10 cellular contexts compared by ENCODE assay signal in genomic region chr14:68593806-68594536, GRCh38.
A peak's percentile ranks its signal among the peaks of the same experiment; 100 is the strongest.
DNase-seq lines count a peak whose midpoint lies in the region; ATAC-seq and TF ChIP-seq lines count a peak whose summit lies in the region.
"Had no signal": no experiment of that assay in that cellular context is flagged by ENCODE, and none has a peak within 500 bp of the region (broad histone marks: within the 10 kb centered on the region; RNA-seq: fewer than 3 reads in every experiment).

No MANE protein-coding gene starts in this region.

- DNase-seq in CD4-positive, alpha-beta memory T cell = no peak
- peak; percentile 82 to 97 for DNase-seq in Kasumi-1 (lab: John Stamatoyannopoulos, UW)
- DNase-seq in naive thymus-derived CD8-positive, alpha-beta T cell = peak in 1 of 10 donors; percentile 42
- no peak for DNase-seq in AG20443 (ENCODE audit: low spot score)
- no peak for DNase-seq in PC-9
- DNase-seq: NCI-H1436 had no signal

- no peaks in the 10 kb centered on the region for H3K36me3 Mint-ChIP-seq in CD4-positive, alpha-beta memory T cell
- H3K36me3 Mint-ChIP-seq in activated naive CD8-positive, alpha-beta T cell = peaks cover 2% of the 10 kb centered on the region
- no peaks in the 10 kb centered on the region for H3K36me3 Mint-ChIP-seq in naive thymus-derived CD8-positive, alpha-beta T cell

- POLR2A ChIA-PET in CD4-positive, alpha-beta memory T cell (lab: Charles Lee; ENCODE audit: partially characterized antibody) = interaction anchor here (1.0 kb wide), 1 partner anchor 186 kb away, joined by 3 read pairs; no protein-coding TSS in a partner anchor
- POLR2A ChIA-PET in naive thymus-derived CD8-positive, alpha-beta T cell (lab: Charles Lee) = no interaction called here
- POLR2A ChIA-PET in PC-9 (lab: Charles Lee; ENCODE audit: unreplicated experiment) = interaction anchor here (0.6 kb wide), 1 partner anchor 199 kb away, joined by 9 read pairs; the partner anchor contains the start of gene ZFP36L1

- H3K79me2 ChIP-seq in PC-9 (ENCODE audit: low read depth) = no peaks in the 10 kb centered on the region

- ATAC-seq in naive thymus-derived CD8-positive, alpha-beta T cell = no peak
- ATAC-seq in HG03095 (IDR thresholded peaks at IDR 0.05; ENCODE audit: unreplicated experiment) (no peak), GM19035 (IDR thresholded peaks at IDR 0.05; ENCODE audit: unreplicated experiment) (no peak)
- ATAC-seq: HCT116 had no signal

- no peaks in the 10 kb centered on the region for H3K9me2 ChIP-seq in PC-9 (ENCODE audit: insufficient read depth)

- no peak overlapping the region for H3K4me2 ChIP-seq in PC-9

- intact Hi-C loops in CD4-positive, alpha-beta memory T cell (cut with micrococcal nuclease) = no loop called here
- intact Hi-C loops in PC-9 (cut with micrococcal nuclease; ENCODE audit: unreplicated experiment) = no loop called here

- CTCF ChIA-PET in CD4-positive, alpha-beta memory T cell (lab: Charles Lee; ENCODE audit: partially characterized antibody) = interaction anchor here (0.8 to 1.1 kb wide), 2 partner anchors 195 to 250 kb away, joined by 3 read pairs; no protein-coding TSS in a partner anchor
- CTCF ChIA-PET in PC-9 (lab: Charles Lee) = no interaction called here

- H3K4me3 ChIP-seq in CD4-positive, alpha-beta memory T cell (ENCODE audit: low read length in 2 of 2) = no peak overlapping the region
- no peak overlapping the region for H3K4me3 ChIP-seq in PC-9

- peaks cover 7% of the 10 kb centered on the region for H3K4me1 ChIP-seq in CD4-positive, alpha-beta memory T cell (ENCODE audit: insufficient read depth, low read length)
- peaks cover 34% of the 10 kb centered on the region for H3K4me1 ChIP-seq in PC-9 (replicated peaks; ENCODE audit: insufficient read depth)

- peak overlapping the region in 1 of 8 donors; percentile 52 for H3K4me3 Mint-ChIP-seq in CD4-positive, alpha-beta memory T cell
- H3K4me3 Mint-ChIP-seq in activated naive CD8-positive, alpha-beta T cell = no peak overlapping the region
- peak overlapping the region in 2 of 10 donors; percentile 20 to 49 for H3K4me3 Mint-ChIP-seq in naive thymus-derived CD8-positive, alpha-beta T cell

- H3K4me1 Mint-ChIP-seq in CD4-positive, alpha-beta memory T cell = peaks cover 6 to 10% (median 7%) of the 10 kb centered on the region in 4 donors
- peaks cover 26% of the 10 kb centered on the region for H3K4me1 Mint-ChIP-seq in activated naive CD8-positive, alpha-beta T cell (ENCODE audit: low read depth)
- H3K4me1 Mint-ChIP-seq in naive thymus-derived CD8-positive, alpha-beta T cell = peaks cover 19 to 42% (median 23%) of the 10 kb centered on the region in 4 donors

- no peak overlapping the region for H3K27ac ChIP-seq in CD4-positive, alpha-beta memory T cell (ENCODE audit: low read depth, low read length)
- H3K27ac ChIP-seq in PC-9 = no peak overlapping the region

- peaks cover 14% of the 10 kb centered on the region for H3F3A ChIP-seq in PC-9 (ENCODE audit: insufficient read depth, low read depth)

- H3K27me3 ChIP-seq in CD4-positive, alpha-beta memory T cell (ENCODE audit: insufficient read depth, low read length) = no peaks in the 10 kb centered on the region
- no peaks in the 10 kb centered on the region for H3K27me3 ChIP-seq in PC-9 (ENCODE audit: insufficient read depth, low read depth)

- BruUV-seq in PC-9 (replicated peaks; lab: Mats Ljungman, UMichigan) = no TSS peak

- peak overlapping the region in 6 of 7 donors; percentile 18 to 84 (median 78) for H3K27ac Mint-ChIP-seq in CD4-positive, alpha-beta memory T cell
- peak overlapping the region; percentile 34 for H3K27ac Mint-ChIP-seq in activated naive CD8-positive, alpha-beta T cell
- H3K27ac Mint-ChIP-seq in naive thymus-derived CD8-positive, alpha-beta T cell = peak overlapping the region in 7 of 10 donors; percentile 17 to 89 (median 79)

- peaks cover 0 to 3% (median 0%) of the 10 kb centered on the region in 8 donors for H3K9me3 Mint-ChIP-seq in CD4-positive, alpha-beta memory T cell
- no peaks in the 10 kb centered on the region for H3K9me3 Mint-ChIP-seq in activated naive CD8-positive, alpha-beta T cell (ENCODE audit: low read depth)
- H3K9me3 Mint-ChIP-seq in naive thymus-derived CD8-positive, alpha-beta T cell = no peaks in the 10 kb centered on the region

- TF ChIP-seq CTCF in PC-9 (conservative IDR thresholded peaks at IDR 0.05) = no peak

- H3K27me3 Mint-ChIP-seq in CD4-positive, alpha-beta memory T cell = no peaks in the 10 kb centered on the region
- H3K27me3 Mint-ChIP-seq in activated naive CD8-positive, alpha-beta T cell = no peaks in the 10 kb centered on the region
- H3K27me3 Mint-ChIP-seq in naive thymus-derived CD8-positive, alpha-beta T cell = no peaks in the 10 kb centered on the region

- no peak overlapping the region for H2AFZ ChIP-seq in PC-9

- H3K9me3 ChIP-seq in CD4-positive, alpha-beta memory T cell (ENCODE audit: control insufficient read depth in 1 of 2, low read length in 2 of 2) = no peaks in the 10 kb centered on the region
- H3K9me3 ChIP-seq in PC-9 (ENCODE audit: insufficient read depth, low read depth) = peaks cover 7% of the 10 kb centered on the region; the same call in 1 of the 2 replicates

- H3K36me3 ChIP-seq in CD4-positive, alpha-beta memory T cell (ENCODE audit: insufficient read depth, low read length) = no peaks in the 10 kb centered on the region
- no peaks in the 10 kb centered on the region for H3K36me3 ChIP-seq in PC-9 (ENCODE audit: low read depth)

- H4K20me1 ChIP-seq in PC-9 (ENCODE audit: insufficient read depth) = no peaks in the 10 kb centered on the region

Comparison
In these comparisons a context has a peak if more than half of its experiments do, and no peak if none do; other contexts are left out.
1. DNase-seq: peak in Kasumi-1 (2 of 2); none in CD4-positive, alpha-beta memory T cell (0 of 5), AG20443 (single experiment) and PC-9 (0 of 2).
2. Peak in every context shown above with its lines, with median percentiles within 50 percentile points of each other: H3K27ac Mint-ChIP-seq.